In genomic region chr7:112940314-112940732, GRCh38 we compare ENCODE assay signal across 8 cellular contexts.
DNase-seq lines count a peak whose midpoint lies in the region; ATAC-seq and TF ChIP-seq lines count a peak whose summit lies in the region.

No MANE protein-coding gene starts in this region.

- H3K79me2 ChIP-seq in ACC112 (ENCODE audit: control insufficient read depth, insufficient read depth, low read length, unreplicated experiment) = peaks cover 34% of the 10 kb centered on the region

- H3K27me3 ChIP-seq in ACC112 (ENCODE audit: insufficient read depth, low read length) (no peaks in the 10 kb centered on the region), ascending aorta (no peaks in the 10 kb centered on the region), thymus (ENCODE audit: control insufficient read depth, insufficient read depth) (no peaks in the 10 kb centered on the region)

- DNase-seq in ascending aorta (ENCODE audit: low spot score in 2 of 2) = no peak
- DNase-seq in left colon = no peak
- no peak for DNase-seq in SW 1271 (lab: John Stamatoyannopoulos, UW)
- DNase-seq in iPS-NIHi7 (ENCODE audit: extremely low spot score) = no peak

- H3K4me3 ChIP-seq in ACC112 (ENCODE audit: low read depth, low read length) = peak overlapping the region; percentile 81
- peak overlapping the region; percentile 75 to 86 for H3K4me3 ChIP-seq in ascending aorta
- H3K4me3 ChIP-seq in thymus (ENCODE audit: low read length) = peak overlapping the region; percentile 74

- peak; percentile 43 for ATAC-seq in GM19351 (IDR thresholded peaks at IDR 0.05; ENCODE audit: unreplicated experiment)
- peak; percentile 58 for ATAC-seq in HG03354 (IDR thresholded peaks at IDR 0.05; ENCODE audit: poor library complexity, severe bottlenecking, unreplicated experiment)
- peak; percentile 46 for ATAC-seq in left colon

- no peak for TF ChIP-seq CTCF in ascending aorta (IDR thresholded peaks at IDR 0.05)

- 19% methylated on average over 8 of the region's 8 CpGs for WGBS in thymus

- H2AFZ ChIP-seq in ACC112 (ENCODE audit: low read length, unreplicated experiment) = peak overlapping the region; percentile 98

- intact Hi-C loops in ascending aorta (cut with DNase I) (loop anchor here (2.0 to 10.0 kb wide), 2 partner anchors 150 to 174 kb away; partner anchors contain the start of genes SMIM30 and TMEM168), left colon (cut with DNase I, micrococcal nuclease) (no loop called here)

- H3K9me3 ChIP-seq in ascending aorta (no peaks in the 10 kb centered on the region), thymus (ENCODE audit: control insufficient read depth) (no peaks in the 10 kb centered on the region)

- H3K36me3 ChIP-seq in ACC112 (ENCODE audit: insufficient read depth, low read length) = no peaks in the 10 kb centered on the region
- no peaks in the 10 kb centered on the region for H3K36me3 ChIP-seq in ascending aorta
- H3K36me3 ChIP-seq in thymus (ENCODE audit: control insufficient read depth, insufficient read depth) = no peaks in the 10 kb centered on the region

- H3K27ac ChIP-seq in ACC112 (ENCODE audit: low read depth, low read length) = peak overlapping the region; percentile 27; the same call in 1 of the 2 replicates
- peak overlapping the region; percentile 65 to 74 for H3K27ac ChIP-seq in ascending aorta
- H3K27ac ChIP-seq in thymus (ENCODE audit: low read depth) = peak overlapping the region; percentile 80

- H3K4me1 ChIP-seq in ACC112 (ENCODE audit: control insufficient read depth, insufficient read depth, low read length, unreplicated experiment) (peaks cover 11% of the 10 kb centered on the region), ascending aorta (peaks cover 0 to 3% of the 10 kb centered on the region in 2 donors), thymus (ENCODE audit: control insufficient read depth, insufficient read depth, low read length) (peaks cover 8% of the 10 kb centered on the region)

Comparison
In these comparisons a context has a peak if more than half of its experiments do, and no peak if none do; other contexts are left out.
1. H3K27ac ChIP-seq: peak in every context shown above with its lines; median percentile 80 in thymus; 70 in ascending aorta; 27 in ACC112.